ENCODE assay signal across 15 cellular contexts in the genomic region with DNA sequence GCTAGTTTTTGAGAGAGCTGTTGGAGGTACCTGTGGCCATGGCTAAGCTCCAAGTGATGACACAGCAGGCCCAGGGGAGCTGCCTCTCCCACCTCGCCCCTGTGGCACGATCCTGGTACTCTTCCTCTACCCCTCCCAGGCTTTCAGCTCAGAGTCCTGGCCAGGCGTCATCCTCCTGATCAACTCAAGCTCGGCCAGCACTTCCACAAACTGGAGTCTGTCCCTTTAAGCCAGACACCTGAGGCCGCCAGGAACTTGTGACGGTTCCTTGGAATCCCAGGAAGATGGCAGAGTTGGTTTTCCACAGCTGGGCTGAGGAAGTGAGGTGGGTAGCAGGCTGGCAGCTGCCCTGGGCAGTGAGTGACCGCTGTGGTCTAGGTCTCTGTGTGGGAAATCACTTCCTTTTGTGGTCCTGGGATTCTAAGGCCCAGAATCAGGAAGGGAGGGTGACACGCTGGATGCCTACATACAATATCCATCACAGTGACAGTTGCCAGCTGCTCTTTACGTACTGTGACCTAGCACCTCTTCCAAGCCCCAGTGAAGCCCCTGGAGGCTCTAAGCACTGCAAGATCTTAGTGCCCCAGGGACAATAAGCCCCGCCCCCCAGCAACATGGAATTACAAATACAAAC. TPM values are rescaled to one million over a fixed set of nuclear protein-coding genes. Genes with fewer than 3 reads are reported as not detected.
DNase-seq lines count a peak whose midpoint lies in the region; ATAC-seq and TF ChIP-seq lines count a peak whose summit lies in the region.
"Had no signal": no experiment of that assay in that cellular context is flagged by ENCODE, and none has a peak within 500 bp of the region (broad histone marks: within the 10 kb centered on the region; RNA-seq: fewer than 3 reads in every experiment).

No MANE protein-coding gene starts in this region.

- H3K4me1 Mint-ChIP-seq in chondrocyte (ENCODE audit: low read depth), result peaks cover 25% of the 10 kb centered on the region
- peaks cover 14% of the 10 kb centered on the region for H3K4me1 Mint-ChIP-seq in activated CD8-positive, alpha-beta T cell treated with anti-CD3 and anti-CD28 coated beads, Interleukin-2, amount 10 ng/mL, durations not matched to agents 7 days and 5 days (ENCODE audit: low read depth)

- no peak overlapping the region for H3K4me3 ChIP-seq in NB4 (ENCODE audit: low read depth, low read length)
- no peak overlapping the region for H3K4me3 ChIP-seq in parathyroid adenoma (ENCODE audit: low read depth, low read length)
- H3K4me3 ChIP-seq: stomach had no signal

- H3K4me1 ChIP-seq in parathyroid adenoma, result peaks cover 3% of the 10 kb centered on the region

- H3K27me3 Mint-ChIP-seq in chondrocyte (ENCODE audit: low read depth), result no peaks in the 10 kb centered on the region
- peaks cover 27% of the 10 kb centered on the region for H3K27me3 Mint-ChIP-seq in activated CD8-positive, alpha-beta T cell treated with anti-CD3 and anti-CD28 coated beads, Interleukin-2, amount 10 ng/mL, durations not matched to agents 7 days and 5 days (ENCODE audit: low read depth)

- ATAC-seq in GM19397 (IDR thresholded peaks at IDR 0.05; ENCODE audit: unreplicated experiment), result no peak
- no peak for ATAC-seq in activated CD8-positive, alpha-beta T cell treated with anti-CD3 and anti-CD28 coated beads, Interleukin-2, amount 10 ng/mL, durations not matched to agents 7 days and 5 days
- ATAC-seq: naive thymus-derived CD4-positive, alpha-beta T cell had no signal

- H3K9me3 ChIP-seq in parathyroid adenoma (ENCODE audit: control insufficient read depth, low read length), result no peaks in the 10 kb centered on the region
- H3K9me3 ChIP-seq: Caco-2, stomach had no signal

- peaks cover 4% of the 10 kb centered on the region for H3K36me3 Mint-ChIP-seq in chondrocyte (ENCODE audit: low read depth)
- peaks cover 19% of the 10 kb centered on the region for H3K36me3 Mint-ChIP-seq in activated CD8-positive, alpha-beta T cell treated with anti-CD3 and anti-CD28 coated beads, Interleukin-2, amount 10 ng/mL, durations not matched to agents 7 days and 5 days (ENCODE audit: low read depth)

- no peaks in the 10 kb centered on the region for H3K36me3 ChIP-seq in parathyroid adenoma (ENCODE audit: control insufficient read depth, insufficient read depth, low read length)

- H3K27me3 ChIP-seq in parathyroid adenoma (ENCODE audit: control insufficient read depth, insufficient read depth, low read length), result no peaks in the 10 kb centered on the region
- H3K27me3 ChIP-seq: brain microvascular endothelial cell had no signal

- DNase-seq in GF-D8 (lab: John Stamatoyannopoulos, UW), result peak; percentile 5
- DNase-seq in NB4 (ENCODE audit: low read depth), result peak; percentile 33
- DNase-seq in chondrocyte (ENCODE audit: low spot score), result no peak
- no peak for DNase-seq in DMS 273 (lab: John Stamatoyannopoulos, UW; ENCODE audit: unreplicated experiment)
- DNase-seq in activated CD8-positive, alpha-beta T cell treated with anti-CD3 and anti-CD28 coated beads, Interleukin-2, amount 10 ng/mL, durations not matched to agents 7 days and 5 days, result no peak
- DNase-seq: activated CD4-positive, alpha-beta memory T cell treated with anti-CD3 and anti-CD28 coated beads, Interleukin-2, amount 10 ng/mL, durations not matched to agents 7 days and 5 days; brain microvascular endothelial cell; Caco-2; KBM-7; naive thymus-derived CD4-positive, alpha-beta T cell; NCI-H2029 treated with DMSO at 0.1 percent for 48 hours; stomach had no signal

- H3K9me3 Mint-ChIP-seq in chondrocyte (ENCODE audit: low read depth), result no peaks in the 10 kb centered on the region
- no peaks in the 10 kb centered on the region for H3K9me3 Mint-ChIP-seq in activated CD8-positive, alpha-beta T cell treated with anti-CD3 and anti-CD28 coated beads, Interleukin-2, amount 10 ng/mL, durations not matched to agents 7 days and 5 days (ENCODE audit: insufficient read depth)
- H3K9me3 Mint-ChIP-seq: activated CD4-positive, alpha-beta memory T cell treated with anti-CD3 and anti-CD28 coated beads, Interleukin-2, amount 10 ng/mL, durations not matched to agents 7 days and 5 days; naive thymus-derived CD4-positive, alpha-beta T cell; T-helper 1 cell treated with Interleukin-12 subunit alpha and Interleukin-12 subunit beta and Interleukin-4 antibody, amounts not matched to agents 30 μg/mL and 1 μg/mL, for 36 hours had no signal

- POLR2A ChIA-PET in activated CD8-positive, alpha-beta T cell treated with anti-CD3 and anti-CD28 coated beads, Interleukin-2, amount 10 ng/mL, durations not matched to agents 7 days and 5 days (lab: Charles Lee), result no interaction called here

- peak overlapping the region; percentile 71 for H3K27ac Mint-ChIP-seq in chondrocyte (ENCODE audit: unreplicated experiment)
- no peak overlapping the region for H3K27ac Mint-ChIP-seq in activated CD8-positive, alpha-beta T cell treated with anti-CD3 and anti-CD28 coated beads, Interleukin-2, amount 10 ng/mL, durations not matched to agents 7 days and 5 days
- H3K27ac Mint-ChIP-seq: activated CD4-positive, alpha-beta memory T cell treated with anti-CD3 and anti-CD28 coated beads, Interleukin-2, amount 10 ng/mL, durations not matched to agents 7 days and 5 days; T-helper 1 cell treated with Interleukin-12 subunit alpha and Interleukin-12 subunit beta and Interleukin-4 antibody, amounts not matched to agents 30 μg/mL and 1 μg/mL, for 36 hours had no signal

- CTCF ChIA-PET in activated CD8-positive, alpha-beta T cell treated with anti-CD3 and anti-CD28 coated beads, Interleukin-2, amount 10 ng/mL, durations not matched to agents 7 days and 5 days (lab: Charles Lee), result interaction anchor here (1.1 to 1.8 kb wide), 4 partner anchors 14 to 43 kb away, joined by 3 to 12 read pairs (median 8); partner anchors contain the start of gene SF3B2

- H3K4me2 ChIP-seq in parathyroid adenoma (ENCODE audit: low read length), result peak overlapping the region; percentile 44

- peak overlapping the region; percentile 69 for H3K27ac ChIP-seq in parathyroid adenoma
- H3K27ac ChIP-seq: brain microvascular endothelial cell, stomach had no signal

- no peak overlapping the region for H3K4me3 Mint-ChIP-seq in chondrocyte (ENCODE audit: unreplicated experiment)
- H3K4me3 Mint-ChIP-seq in activated CD8-positive, alpha-beta T cell treated with anti-CD3 and anti-CD28 coated beads, Interleukin-2, amount 10 ng/mL, durations not matched to agents 7 days and 5 days, result no peak overlapping the region
- H3K4me3 Mint-ChIP-seq: activated CD4-positive, alpha-beta memory T cell treated with anti-CD3 and anti-CD28 coated beads, Interleukin-2, amount 10 ng/mL, durations not matched to agents 7 days and 5 days; naive thymus-derived CD4-positive, alpha-beta T cell; T-helper 1 cell treated with Interleukin-12 subunit alpha and Interleukin-12 subunit beta and Interleukin-4 antibody, amounts not matched to agents 30 μg/mL and 1 μg/mL, for 36 hours had no signal

- no peak overlapping the region for H3K9ac ChIP-seq in parathyroid adenoma

- TF ChIP-seq POLR2A in NB4 (IDR thresholded peaks at IDR 0.05; ENCODE audit: extremely low read depth, insufficient read length), result no peak

- TF ChIP-seq CTCF in NB4 (IDR thresholded peaks at IDR 0.05; ENCODE audit: low read depth, low read length), result no peak
- no peak for TF ChIP-seq CTCF in chondrocyte (IDR thresholded peaks at IDR 0.05)
- TF ChIP-seq CTCF in parathyroid adenoma (IDR thresholded peaks at IDR 0.05), result no peak

- no peaks in the 10 kb centered on the region for H3K79me2 ChIP-seq in parathyroid adenoma

- peak overlapping the region; percentile 80 for H2AFZ ChIP-seq in parathyroid adenoma

RNA-seq across cellular contexts. Expression of gene CST6, which starts 3.2 kb away (rescaled TPM):
- total RNA-seq in chondrocyte, result not detected in 3 replicates
- not detected for total RNA-seq in activated CD8-positive, alpha-beta T cell treated with anti-CD3 and anti-CD28 coated beads, Interleukin-2, amount 10 ng/mL, durations not matched to agents 7 days and 5 days
- total RNA-seq: Caco-2 had no signal

RNA-seq across cellular contexts. Expression of gene BANF1, which starts 6.3 kb away (rescaled TPM):
- total RNA-seq in chondrocyte, result 178 to 243 TPM (median 187 TPM) in 3 replicates
- 100 to 1,000 TPM; 290 to 298 TPM for total RNA-seq in activated CD8-positive, alpha-beta T cell treated with anti-CD3 and anti-CD28 coated beads, Interleukin-2, amount 10 ng/mL, durations not matched to agents 7 days and 5 days

RNA-seq across cellular contexts. Expression of gene EIF1AD, which starts 6.6 kb away (rescaled TPM):
- total RNA-seq in chondrocyte, result 30.6 to 36.6 TPM (median 34.0 TPM) in 3 replicates
- total RNA-seq in activated CD8-positive, alpha-beta T cell treated with anti-CD3 and anti-CD28 coated beads, Interleukin-2, amount 10 ng/mL, durations not matched to agents 7 days and 5 days, result 10 to 100 TPM; 53.5 to 54.2 TPM

RNA-seq across cellular contexts. Expression of gene CATSPER1, which starts 17.7 kb away (rescaled TPM):
- total RNA-seq in chondrocyte, result 0.44 TPM in 1 of 3 replicates, not detected in the others
- not detected for total RNA-seq in activated CD8-positive, alpha-beta T cell treated with anti-CD3 and anti-CD28 coated beads, Interleukin-2, amount 10 ng/mL, durations not matched to agents 7 days and 5 days
- total RNA-seq: Caco-2, stomach had no signal

RNA-seq across cellular contexts. Expression of gene GAL3ST3, which starts 40.4 kb away (rescaled TPM):
- 1.1 to 2.0 TPM (median 1.8 TPM) in 3 replicates for total RNA-seq in chondrocyte
- not detected for total RNA-seq in activated CD8-positive, alpha-beta T cell treated with anti-CD3 and anti-CD28 coated beads, Interleukin-2, amount 10 ng/mL, durations not matched to agents 7 days and 5 days
- total RNA-seq: activated CD4-positive, alpha-beta memory T cell treated with anti-CD3 and anti-CD28 coated beads, Interleukin-2, amount 10 ng/mL, durations not matched to agents 7 days and 5 days; Caco-2; naive thymus-derived CD4-positive, alpha-beta T cell; stomach had no signal

Comparison
In these comparisons a context has a peak if more than half of its experiments do, and no peak if none do; other contexts are left out.
1. DNase-seq: peak in GF-D8 (single experiment) and NB4 (single experiment); none in chondrocyte (single experiment), DMS 273 (single experiment) and activated CD8-positive, alpha-beta T cell treated with anti-CD3 and anti-CD28 coated beads, Interleukin-2, amount 10 ng/mL, durations not matched to agents 7 days and 5 days (single experiment).